ENCODE assay signal across 15 cellular contexts in genomic region chr13:75478659-75479058, GRCh38.
"Had no signal": no experiment of that assay in that cellular context is flagged by ENCODE, and none has a peak within 500 bp of the region (broad histone marks: within the 10 kb centered on the region; RNA-seq: fewer than 3 reads in every experiment).

No MANE protein-coding gene starts in this region.

- H3K36me3 ChIP-seq: esophagus muscularis mucosa, neural progenitor cell, ovary, thyroid gland, uterus had no signal

- ATAC-seq: activated CD4-positive, CD25-positive, alpha-beta regulatory T cell treated with anti-CD3 and anti-CD28 coated beads, Interleukin-2, amount 50 U/mL, for 24 hours; activated CD8-positive, alpha-beta memory T cell treated with anti-CD3 and anti-CD28 coated beads, Interleukin-2, amount 10 ng/mL, durations not matched to agents 7 days and 5 days had no signal

- H3K27ac ChIP-seq: esophagus muscularis mucosa, neural progenitor cell, ovary, thyroid gland, uterus had no signal

- H3K9me3 Mint-ChIP-seq: neural progenitor cell had no signal

- H3K4me1 ChIP-seq: uterus had no signal

- FAIRE-seq: keratinocyte, small intestine had no signal

- H3K4me3 Mint-ChIP-seq: activated CD8-positive, alpha-beta memory T cell treated with anti-CD3 and anti-CD28 coated beads, Interleukin-2, amount 10 ng/mL, durations not matched to agents 7 days and 5 days; activated naive CD8-positive, alpha-beta T cell had no signal

- DNase-seq: activated CD4-positive, alpha-beta T cell treated with anti-CD3 and anti-CD28 coated beads, Interleukin-2, amount 50 U/mL, for 48 hours; activated CD8-positive, alpha-beta memory T cell treated with anti-CD3 and anti-CD28 coated beads, Interleukin-2, amount 10 ng/mL, durations not matched to agents 7 days and 5 days; activated gamma-delta T cell; activated T-cell treated with anti-CD3 and anti-CD28 coated beads, Interleukin-2, amount 50 U/mL, for 48 hours; head of caudate nucleus; ovary; small intestine; T-helper 2 cell; thyroid gland; uterus had no signal

- H3K27me3 ChIP-seq: esophagus muscularis mucosa, ovary, thyroid gland, uterus had no signal

- H3K4me3 ChIP-seq: neural progenitor cell, ovary, thyroid gland had no signal

- H3K27ac Mint-ChIP-seq: activated CD8-positive, alpha-beta memory T cell treated with anti-CD3 and anti-CD28 coated beads, Interleukin-2, amount 10 ng/mL, durations not matched to agents 7 days and 5 days; activated naive CD8-positive, alpha-beta T cell; neural progenitor cell had no signal

- H3K9me3 ChIP-seq: esophagus muscularis mucosa, ovary, thyroid gland, uterus had no signal

- H3K36me3 Mint-ChIP-seq: activated CD8-positive, alpha-beta memory T cell treated with anti-CD3 and anti-CD28 coated beads, Interleukin-2, amount 10 ng/mL, durations not matched to agents 7 days and 5 days; activated naive CD8-positive, alpha-beta T cell; neural progenitor cell had no signal

- H3K9ac ChIP-seq: neural progenitor cell had no signal
